Comparison of ENCODE assay signal across 1 cellular context in the genomic region with DNA sequence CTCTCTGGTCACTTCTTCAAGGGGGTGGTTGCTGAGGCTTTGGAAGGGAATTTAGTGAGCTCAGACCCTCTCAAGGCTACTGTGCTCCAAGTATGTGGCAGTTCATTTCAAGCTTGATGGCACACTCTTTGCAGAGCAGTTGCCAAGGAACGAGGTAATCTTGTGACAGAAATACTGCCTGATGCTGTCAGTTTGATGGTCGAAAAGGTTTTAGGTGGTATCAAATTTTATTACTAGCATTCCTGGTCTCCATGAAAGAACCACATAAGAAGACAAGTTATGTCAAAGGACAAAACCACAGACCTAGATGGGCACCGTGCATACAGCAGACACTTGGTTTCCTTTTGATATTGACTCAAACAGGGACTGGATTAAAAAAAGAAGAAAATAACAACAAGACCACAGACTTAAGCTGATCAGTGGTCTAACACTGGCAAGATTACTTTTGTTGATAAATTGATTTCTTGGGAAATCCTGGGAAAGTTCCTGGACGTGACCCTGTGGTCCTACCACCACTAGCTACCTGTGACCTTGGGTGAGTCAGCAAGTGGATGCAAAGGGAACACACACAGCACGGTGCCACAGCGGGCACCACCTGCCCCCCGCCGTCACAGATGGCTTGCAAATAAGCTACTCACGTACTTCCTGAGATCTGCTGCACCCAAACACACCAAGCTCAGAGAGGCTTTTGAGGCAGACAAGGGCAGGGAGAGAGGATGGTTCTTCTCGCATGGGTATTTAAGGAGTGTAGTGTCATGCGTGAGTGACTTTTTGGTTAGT.
A peak's percentile ranks its signal among the peaks of the same experiment; 100 is the strongest.
TF ChIP-seq lines count a peak whose summit lies in the region.

No MANE protein-coding gene starts in this region.

TF ChIP-seq in HCT116, 20 proteins besides CTCF, POLR2A, EP300 and RAD21:
- TF ChIP-seq, protein P1, sequence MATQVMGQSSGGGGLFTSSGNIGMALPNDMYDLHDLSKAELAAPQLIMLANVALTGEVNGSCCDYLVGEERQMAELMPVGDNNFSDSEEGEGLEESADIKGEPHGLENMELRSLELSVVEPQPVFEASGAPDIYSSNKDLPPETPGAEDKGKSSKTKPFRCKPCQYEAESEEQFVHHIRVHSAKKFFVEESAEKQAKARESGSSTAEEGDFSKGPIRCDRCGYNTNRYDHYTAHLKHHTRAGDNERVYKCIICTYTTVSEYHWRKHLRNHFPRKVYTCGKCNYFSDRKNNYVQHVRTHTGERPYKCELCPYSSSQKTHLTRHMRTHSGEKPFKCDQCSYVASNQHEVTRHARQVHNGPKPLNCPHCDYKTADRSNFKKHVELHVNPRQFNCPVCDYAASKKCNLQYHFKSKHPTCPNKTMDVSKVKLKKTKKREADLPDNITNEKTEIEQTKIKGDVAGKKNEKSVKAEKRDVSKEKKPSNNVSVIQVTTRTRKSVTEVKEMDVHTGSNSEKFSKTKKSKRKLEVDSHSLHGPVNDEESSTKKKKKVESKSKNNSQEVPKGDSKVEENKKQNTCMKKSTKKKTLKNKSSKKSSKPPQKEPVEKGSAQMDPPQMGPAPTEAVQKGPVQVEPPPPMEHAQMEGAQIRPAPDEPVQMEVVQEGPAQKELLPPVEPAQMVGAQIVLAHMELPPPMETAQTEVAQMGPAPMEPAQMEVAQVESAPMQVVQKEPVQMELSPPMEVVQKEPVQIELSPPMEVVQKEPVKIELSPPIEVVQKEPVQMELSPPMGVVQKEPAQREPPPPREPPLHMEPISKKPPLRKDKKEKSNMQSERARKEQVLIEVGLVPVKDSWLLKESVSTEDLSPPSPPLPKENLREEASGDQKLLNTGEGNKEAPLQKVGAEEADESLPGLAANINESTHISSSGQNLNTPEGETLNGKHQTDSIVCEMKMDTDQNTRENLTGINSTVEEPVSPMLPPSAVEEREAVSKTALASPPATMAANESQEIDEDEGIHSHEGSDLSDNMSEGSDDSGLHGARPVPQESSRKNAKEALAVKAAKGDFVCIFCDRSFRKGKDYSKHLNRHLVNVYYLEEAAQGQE (IDR thresholded peaks at IDR 0.05; ENCODE audit: low read depth) = no peak
- TF ChIP-seq POLR2AphosphoS5 (IDR thresholded peaks at IDR 0.05; ENCODE audit: low read depth, low read length) = no peak
- TF ChIP-seq TCF7L2 (IDR thresholded peaks at IDR 0.05; ENCODE audit: borderline replicate concordance, extremely low read depth, insufficient read depth, insufficient read length) = peak; percentile 37
